10 cellular contexts compared by ENCODE assay signal in genomic region chr19:17889609-17890214, GRCh38. TPM values are rescaled to one million over a fixed set of nuclear protein-coding genes. Genes with fewer than 3 reads are reported as not detected.
A peak's percentile ranks its signal among the peaks of the same experiment; 100 is the strongest.
DNase-seq lines count a peak whose midpoint lies in the region; TF ChIP-seq lines count a peak whose summit lies in the region.
"Had no signal": no experiment of that assay in that cellular context is flagged by ENCODE, and none has a peak within 500 bp of the region (broad histone marks: within the 10 kb centered on the region; RNA-seq: fewer than 3 reads in every experiment).

No MANE protein-coding gene starts in this region.

- H3K4me1 Mint-ChIP-seq in activated CD4-positive, alpha-beta T cell treated with anti-CD3 and anti-CD28 coated beads, Interleukin-2, amount 10 ng/mL, durations not matched to agents 7 days and 5 days: no peaks in the 10 kb centered on the region

- no peak overlapping the region for H3K27ac Mint-ChIP-seq in activated CD4-positive, alpha-beta T cell treated with anti-CD3 and anti-CD28 coated beads, Interleukin-2, amount 10 ng/mL, durations not matched to agents 7 days and 5 days

- H3K9me3 ChIP-seq in SJCRH30 (replicated peaks): no peaks in the 10 kb centered on the region

- H3K4me3 ChIP-seq in SJCRH30 (no peak overlapping the region), epithelial cell of esophagus (ENCODE audit: low read length) (no peak overlapping the region), skeletal muscle cell (ENCODE audit: low read depth, low read length) (no peak overlapping the region)

- POLR2A ChIA-PET in activated CD4-positive, alpha-beta T cell treated with anti-CD3 and anti-CD28 coated beads, Interleukin-2, amount 10 ng/mL, durations not matched to agents 7 days and 5 days (lab: Charles Lee): no interaction called here

- no peak overlapping the region for H3K4me3 Mint-ChIP-seq in activated CD4-positive, alpha-beta T cell treated with anti-CD3 and anti-CD28 coated beads, Interleukin-2, amount 10 ng/mL, durations not matched to agents 7 days and 5 days

- no peak overlapping the region for H3K27ac ChIP-seq in SJCRH30

- no peaks in the 10 kb centered on the region for H3K4me1 ChIP-seq in SJCRH30

- H3K36me3 Mint-ChIP-seq in activated CD4-positive, alpha-beta T cell treated with anti-CD3 and anti-CD28 coated beads, Interleukin-2, amount 10 ng/mL, durations not matched to agents 7 days and 5 days (ENCODE audit: low read depth): no peaks in the 10 kb centered on the region

- CTCF ChIA-PET in activated CD4-positive, alpha-beta T cell treated with anti-CD3 and anti-CD28 coated beads, Interleukin-2, amount 10 ng/mL, durations not matched to agents 7 days and 5 days (lab: Charles Lee): interaction anchor here (1.2 kb wide), 1 partner anchor 208 kb away, joined by 3 read pairs; no protein-coding TSS in a partner anchor

- TF ChIP-seq CTCF in epithelial cell of esophagus (IDR thresholded peaks at IDR 0.05; ENCODE audit: insufficient read depth, low read depth, low read length, missing control alignments): no peak

- no peaks in the 10 kb centered on the region for H3K9me3 Mint-ChIP-seq in activated CD4-positive, alpha-beta T cell treated with anti-CD3 and anti-CD28 coated beads, Interleukin-2, amount 10 ng/mL, durations not matched to agents 7 days and 5 days

- DNase-seq in activated CD4-positive, alpha-beta T cell treated with anti-CD3 and anti-CD28 coated beads, Interleukin-2, amount 10 ng/mL, durations not matched to agents 7 days and 5 days: peak; percentile 40
- no peak for DNase-seq in activated CD4-positive, alpha-beta T cell treated with anti-CD3 and anti-CD28 coated beads, Interleukin-2, amount 50 U/mL, for 4 hours
- DNase-seq in SJCRH30: peak; percentile 65 to 78
- peak; percentile 66 for DNase-seq in epithelial cell of esophagus (ENCODE audit: low read depth)
- peak; percentile 5 for DNase-seq in skeletal muscle cell (ENCODE audit: low read depth)
- DNase-seq in T-helper 9 cell: no peak
- DNase-seq in activated CD8-positive, alpha-beta memory T cell treated with anti-CD3 and anti-CD28 coated beads for 24 hours: no peak
- no peak for DNase-seq in activated CD4-positive, alpha-beta T cell treated with anti-CD3 and anti-CD28 coated beads for 4 hours
- DNase-seq: activated CD4-positive, CD25-positive, alpha-beta regulatory T cell; NCI-H2107 had no signal

- H3K27me3 Mint-ChIP-seq in activated CD4-positive, alpha-beta T cell treated with anti-CD3 and anti-CD28 coated beads, Interleukin-2, amount 10 ng/mL, durations not matched to agents 7 days and 5 days: no peaks in the 10 kb centered on the region

- H3K27me3 ChIP-seq in SJCRH30: no peaks in the 10 kb centered on the region

- no peaks in the 10 kb centered on the region for H3K36me3 ChIP-seq in SJCRH30

RNA-seq across cellular contexts. Expression of gene SLC5A5, which starts 18.0 kb away (rescaled TPM):
- total RNA-seq in activated CD4-positive, alpha-beta T cell treated with anti-CD3 and anti-CD28 coated beads, Interleukin-2, amount 10 ng/mL, durations not matched to agents 7 days and 5 days: 1 to 10 TPM; 1.7 to 2.2 TPM
- total RNA-seq in SJCRH30 (2014; rRNA removed; shearing (Covaris generic)): not detected in 2 replicates

RNA-seq across cellular contexts. Expression of gene RPL18A, which starts 30.0 kb away (rescaled TPM):
- 1,000 to 10,000 TPM; 2,216 to 2,434 TPM for total RNA-seq in activated CD4-positive, alpha-beta T cell treated with anti-CD3 and anti-CD28 coated beads, Interleukin-2, amount 10 ng/mL, durations not matched to agents 7 days and 5 days
- 2,642 and 3,011 TPM in 2 replicates for total RNA-seq in SJCRH30 (2014; rRNA removed; shearing (Covaris generic))

RNA-seq across cellular contexts. Expression of gene JAK3, which starts 41.9 kb away (rescaled TPM):
- total RNA-seq in activated CD4-positive, alpha-beta T cell treated with anti-CD3 and anti-CD28 coated beads, Interleukin-2, amount 10 ng/mL, durations not matched to agents 7 days and 5 days: 100 to 1,000 TPM; 172 to 176 TPM
- total RNA-seq in SJCRH30 (2014; rRNA removed; shearing (Covaris generic)): 0.03 and 0.04 TPM in 2 replicates

RNA-seq across cellular contexts. Expression of gene CCDC124, which starts 43.1 kb away (rescaled TPM):
- 10 to 100 TPM; 59.2 to 64.7 TPM for total RNA-seq in activated CD4-positive, alpha-beta T cell treated with anti-CD3 and anti-CD28 coated beads, Interleukin-2, amount 10 ng/mL, durations not matched to agents 7 days and 5 days
- total RNA-seq in SJCRH30 (2014; rRNA removed; shearing (Covaris generic)): 106 and 111 TPM in 2 replicates

Comparison
In these comparisons a context has a peak if more than half of its experiments do, and no peak if none do; other contexts are left out.
1. DNase-seq: peak in activated CD4-positive, alpha-beta T cell treated with anti-CD3 and anti-CD28 coated beads, Interleukin-2, amount 10 ng/mL, durations not matched to agents 7 days and 5 days (single experiment), SJCRH30 (2 of 2), epithelial cell of esophagus (single experiment) and skeletal muscle cell (single experiment); none in activated CD4-positive, alpha-beta T cell treated with anti-CD3 and anti-CD28 coated beads, Interleukin-2, amount 50 U/mL, for 4 hours (0 of 2), T-helper 9 cell (single experiment), activated CD8-positive, alpha-beta memory T cell treated with anti-CD3 and anti-CD28 coated beads for 24 hours (single experiment) and activated CD4-positive, alpha-beta T cell treated with anti-CD3 and anti-CD28 coated beads for 4 hours (0 of 2).
2. RNA of gene JAK3, which starts 41.9 kb away (total RNA-seq): 172 to 176 TPM in activated CD4-positive, alpha-beta T cell treated with anti-CD3 and anti-CD28 coated beads, Interleukin-2, amount 10 ng/mL, durations not matched to agents 7 days and 5 days; 0.03 to 0.04 TPM in SJCRH30; every median in the first group is over 100 times any median in the second.